In the genomic region with DNA sequence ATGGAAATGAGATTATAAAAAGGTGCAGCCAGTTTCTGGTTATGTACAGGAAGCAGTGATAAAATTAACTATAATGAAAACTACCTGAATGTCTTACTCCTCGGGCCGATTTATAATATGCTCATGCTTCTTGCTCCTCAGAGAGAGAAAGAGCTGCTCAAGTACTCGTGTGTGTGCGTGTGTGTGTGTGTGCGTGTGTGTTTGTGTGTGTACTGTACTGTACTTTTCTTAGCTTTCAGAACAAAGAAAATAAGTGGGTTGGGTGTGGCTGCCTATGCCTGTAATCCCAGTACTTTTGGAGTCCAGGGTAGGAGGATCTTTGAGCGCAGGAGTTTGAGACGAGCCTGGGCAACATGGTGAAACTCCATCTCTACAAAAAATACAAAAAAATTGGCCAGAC, we compare ENCODE assay signal across 24 cellular contexts.
"Had no signal": no experiment of that assay in that cellular context is flagged by ENCODE, and none has a peak within 500 bp of the region (broad histone marks: within the 10 kb centered on the region; RNA-seq: fewer than 3 reads in every experiment).

No MANE protein-coding gene starts in this region.

- H3K4me3 ChIP-seq: coronary artery, esophagus squamous epithelium, lower lobe of right lung, prostate gland, sigmoid colon, thoracic aorta, tibial nerve, upper lobe of left lung had no signal

- H3K4me1 ChIP-seq: esophagus squamous epithelium, lower lobe of right lung, prostate gland, sigmoid colon, upper lobe of left lung had no signal

- ATAC-seq: effector memory CD8-positive, alpha-beta T cell; left ventricle myocardium superior; lower lobe of right lung; naive thymus-derived CD4-positive, alpha-beta T cell; right cardiac atrium; stimulated activated naive B cell treated with anti-CD40 and anti-IgM and Interleukin-4, amounts not matched to agents 10 μg/mL and 1 μg/mL and 100 μg/mL, for 72 hours had no signal

- H3K27ac ChIP-seq: coronary artery, esophagus squamous epithelium, lower lobe of right lung, prostate gland, sigmoid colon, thoracic aorta, tibial nerve, upper lobe of left lung had no signal

- H3K4me3 Mint-ChIP-seq: central memory CD8-positive, alpha-beta T cell; effector memory CD8-positive, alpha-beta T cell; immature natural killer cell; naive thymus-derived CD4-positive, alpha-beta T cell; nephron progenitor cell; stimulated activated naive B cell treated with anti-CD40 and anti-IgM and Interleukin-4, amounts not matched to agents 10 μg/mL and 1 μg/mL and 100 μg/mL, for 72 hours; stimulated activated naive CD8-positive, alpha-beta T cell treated with anti-CD3 and anti-CD28 coated beads, Interleukin-15, Interleukin-2, amounts not matched to agents 100 ng/mL and 50 ng/mL, for 24 hours had no signal

- H3K27ac Mint-ChIP-seq: effector memory CD8-positive, alpha-beta T cell; immature natural killer cell; stimulated activated naive B cell treated with anti-CD40 and anti-IgM and Interleukin-4, amounts not matched to agents 10 μg/mL and 1 μg/mL and 100 μg/mL, for 72 hours; stimulated activated naive CD8-positive, alpha-beta T cell treated with anti-CD3 and anti-CD28 coated beads, Interleukin-15, Interleukin-2, amounts not matched to agents 100 ng/mL and 50 ng/mL, for 24 hours had no signal

- H3K27me3 ChIP-seq: esophagus squamous epithelium, sigmoid colon, tibial nerve, upper lobe of left lung had no signal

- H3K36me3 ChIP-seq: lower lobe of right lung, prostate gland, thoracic aorta, upper lobe of left lung had no signal

- H3K27me3 Mint-ChIP-seq: naive thymus-derived CD4-positive, alpha-beta T cell; stimulated activated naive CD8-positive, alpha-beta T cell treated with anti-CD3 and anti-CD28 coated beads, Interleukin-15, Interleukin-2, amounts not matched to agents 100 ng/mL and 50 ng/mL, for 24 hours had no signal

- H3K9me3 Mint-ChIP-seq: effector memory CD8-positive, alpha-beta T cell had no signal

- H3K4me1 Mint-ChIP-seq: central memory CD8-positive, alpha-beta T cell; immature natural killer cell; naive thymus-derived CD4-positive, alpha-beta T cell; nephron progenitor cell; stimulated activated naive B cell treated with anti-CD40 and anti-IgM and Interleukin-4, amounts not matched to agents 10 μg/mL and 1 μg/mL and 100 μg/mL, for 72 hours had no signal

- H3K9me3 ChIP-seq: prostate gland, upper lobe of left lung had no signal

- DNase-seq: effector memory CD8-positive, alpha-beta T cell; erythroblast; esophagus squamous epithelium; foreskin melanocyte; hypothalamus; immature natural killer cell; left ventricle myocardium superior; lower lobe of right lung; naive thymus-derived CD4-positive, alpha-beta T cell; nephron progenitor cell; nucleus accumbens; right cardiac atrium; sigmoid colon; small intestine; stimulated activated CD4-positive, alpha-beta T cell treated with anti-CD3 and anti-CD28 coated beads, Interleukin-15, amount 100 ng/mL, for 24 hours; stimulated activated CD4-positive, alpha-beta T cell treated with anti-CD3 and anti-CD28 coated beads, Interleukin-2, amount 100 ng/mL, for 48 hours; stimulated activated naive B cell treated with anti-CD40 and anti-IgM and Interleukin-4, amounts not matched to agents 10 μg/mL and 1 μg/mL and 100 μg/mL, for 72 hours; upper lobe of left lung had no signal
